ENCODE assay signal across 21 cellular contexts in the genomic region with DNA sequence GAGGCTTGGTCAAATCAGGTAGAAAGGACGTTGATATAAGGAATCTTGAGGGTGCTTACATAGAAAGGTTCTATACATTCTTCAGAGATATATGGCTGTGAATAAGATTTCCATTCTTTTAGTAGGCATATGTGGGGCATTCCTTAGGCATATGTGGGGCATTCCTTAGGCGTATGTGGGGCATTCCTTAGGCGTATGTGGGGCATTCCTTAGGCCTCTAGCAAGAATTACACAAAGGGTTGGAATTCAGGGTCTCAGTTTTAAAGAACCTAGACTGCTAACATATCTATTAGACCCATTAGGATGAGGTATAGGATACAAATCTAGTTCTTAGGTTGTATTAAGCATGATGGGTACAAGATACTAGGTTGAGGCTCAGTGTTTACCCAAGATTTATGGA.
"Had no signal": no experiment of that assay in that cellular context is flagged by ENCODE, and none has a peak within 500 bp of the region (broad histone marks: within the 10 kb centered on the region; RNA-seq: fewer than 3 reads in every experiment).

No MANE protein-coding gene starts in this region.

- ATAC-seq: activated CD8-positive, alpha-beta memory T cell treated with anti-CD3 and anti-CD28 coated beads, Interleukin-2, amount 10 ng/mL, durations not matched to agents 7 days and 5 days; activated naive CD4-positive, alpha-beta T cell treated with anti-CD3 and anti-CD28 coated beads, Interleukin-2, amount 50 U/mL, for 72 hours; activated naive CD8-positive, alpha-beta T cell treated with anti-CD3 and anti-CD28 coated beads, Interleukin-2, amount 50 U/mL, for 24 hours; PC-3; WTC11 had no signal

- H3K4me1 Mint-ChIP-seq: activated CD4-positive, alpha-beta T cell treated with anti-CD3 and anti-CD28 coated beads, Interleukin-2, amount 10 ng/mL, durations not matched to agents 24 days and 14 days; activated CD8-positive, alpha-beta memory T cell treated with anti-CD3 and anti-CD28 coated beads, Interleukin-2, amount 10 ng/mL, durations not matched to agents 7 days and 5 days; activated naive CD8-positive, alpha-beta T cell treated with anti-CD3 and anti-CD28 coated beads, Interleukin-2, amount 50 U/mL, for 24 hours; WTC11 had no signal

- FAIRE-seq: colon had no signal

- H3K27me3 Mint-ChIP-seq: activated CD4-positive, alpha-beta T cell treated with anti-CD3 and anti-CD28 coated beads, Interleukin-2, amount 10 ng/mL, durations not matched to agents 24 days and 14 days; activated CD8-positive, alpha-beta memory T cell treated with anti-CD3 and anti-CD28 coated beads, Interleukin-2, amount 10 ng/mL, durations not matched to agents 7 days and 5 days; activated naive CD8-positive, alpha-beta T cell treated with anti-CD3 and anti-CD28 coated beads, Interleukin-2, amount 50 U/mL, for 24 hours; activated T-cell treated with anti-CD3 and anti-CD28 coated beads, Interleukin-2, amount 50 U/mL, for 24 hours had no signal

- H3K4me3 Mint-ChIP-seq: activated CD4-positive, alpha-beta T cell treated with anti-CD3 and anti-CD28 coated beads, Interleukin-2, amount 10 ng/mL, durations not matched to agents 24 days and 14 days; activated CD8-positive, alpha-beta memory T cell treated with anti-CD3 and anti-CD28 coated beads, Interleukin-2, amount 10 ng/mL, durations not matched to agents 7 days and 5 days; activated naive CD8-positive, alpha-beta T cell treated with anti-CD3 and anti-CD28 coated beads, Interleukin-2, amount 50 U/mL, for 24 hours; activated T-cell treated with anti-CD3 and anti-CD28 coated beads, Interleukin-2, amount 50 U/mL, for 24 hours; T-helper 1 cell treated with Interleukin-12 subunit alpha and Interleukin-12 subunit beta and Interleukin-4 antibody, amounts not matched to agents 30 μg/mL and 1 μg/mL, for 36 hours; WTC11 had no signal

- H3K36me3 Mint-ChIP-seq: activated CD8-positive, alpha-beta memory T cell treated with anti-CD3 and anti-CD28 coated beads, Interleukin-2, amount 10 ng/mL, durations not matched to agents 7 days and 5 days; activated naive CD4-positive, alpha-beta T cell treated with anti-CD3 and anti-CD28 coated beads, Interleukin-2, amount 50 U/mL, for 72 hours had no signal

- DNase-seq: activated CD4-positive, alpha-beta T cell treated with anti-CD3 and anti-CD28 coated beads, Interleukin-2, amount 10 ng/mL, durations not matched to agents 24 days and 14 days; activated CD4-positive, alpha-beta T cell treated with anti-CD3 and anti-CD28 coated beads, Interleukin-2, amount 50 U/mL, for 48 hours; activated CD4-positive, CD25-positive, alpha-beta regulatory T cell treated with anti-CD3 and anti-CD28 coated beads, Interleukin-2, amount 50 U/mL, for 72 hours; activated CD8-positive, alpha-beta memory T cell treated with anti-CD3 and anti-CD28 coated beads, Interleukin-2, amount 10 ng/mL, durations not matched to agents 7 days and 5 days; activated effector memory CD4-positive, alpha-beta T cell treated with anti-CD3 and anti-CD28 coated beads, Interleukin-2, amount 50 U/mL, for 16 hours; activated naive CD4-positive, alpha-beta T cell treated with Interleukin-2 at 50 U/mL for 16 hours; activated naive CD8-positive, alpha-beta T cell treated with anti-CD3 and anti-CD28 coated beads, Interleukin-2, amount 50 U/mL, for 24 hours; activated T-cell treated with anti-CD3 and anti-CD28 coated beads, Interleukin-2, amount 50 U/mL, for 24 hours; cerebellar nuclear complex; NCI-H1092; NCI-H1417; NCI-H1694; NCI-H2029; NCI-H446; NCI-H524; PC-3; SHP77 treated with DMSO at 0.1 percent for 48 hours had no signal

- H3K27ac Mint-ChIP-seq: activated CD4-positive, alpha-beta T cell treated with anti-CD3 and anti-CD28 coated beads, Interleukin-2, amount 10 ng/mL, durations not matched to agents 24 days and 14 days; activated CD8-positive, alpha-beta memory T cell treated with anti-CD3 and anti-CD28 coated beads, Interleukin-2, amount 10 ng/mL, durations not matched to agents 7 days and 5 days; activated naive CD4-positive, alpha-beta T cell treated with anti-CD3 and anti-CD28 coated beads, Interleukin-2, amount 50 U/mL, for 72 hours; activated naive CD8-positive, alpha-beta T cell treated with anti-CD3 and anti-CD28 coated beads, Interleukin-2, amount 50 U/mL, for 24 hours; activated T-cell treated with anti-CD3 and anti-CD28 coated beads, Interleukin-2, amount 50 U/mL, for 24 hours; T-helper 1 cell treated with Interleukin-12 subunit alpha and Interleukin-12 subunit beta and Interleukin-4 antibody, amounts not matched to agents 30 μg/mL and 1 μg/mL, for 36 hours; WTC11 had no signal
